ENCODE assay signal across 12 cellular contexts in genomic region chr3:183826448-183826847, GRCh38. TPM values are rescaled to one million over a fixed set of nuclear protein-coding genes. Genes with fewer than 3 reads are reported as not detected.
A peak's percentile ranks its signal among the peaks of the same experiment; 100 is the strongest.
DNase-seq lines count a peak whose midpoint lies in the region; ATAC-seq and TF ChIP-seq lines count a peak whose summit lies in the region.
"Had no signal": no experiment of that assay in that cellular context is flagged by ENCODE, and none has a peak within 500 bp of the region (broad histone marks: within the 10 kb centered on the region; RNA-seq: fewer than 3 reads in every experiment).

No MANE protein-coding gene starts in this region.

- H3K9me3 Mint-ChIP-seq in T-helper 1 cell treated with Interleukin-12 subunit alpha and Interleukin-12 subunit beta and Interleukin-4 antibody, amounts not matched to agents 30 μg/mL and 1 μg/mL, for 36 hours, result no peaks in the 10 kb centered on the region

- H3K27ac ChIP-seq in foreskin keratinocyte, result no peak overlapping the region
- H3K27ac ChIP-seq: SK-N-MC had no signal

- peaks cover 16% of the 10 kb centered on the region for H3K27me3 Mint-ChIP-seq in T-helper 1 cell treated with Interleukin-12 subunit alpha and Interleukin-12 subunit beta and Interleukin-4 antibody, amounts not matched to agents 30 μg/mL and 1 μg/mL, for 36 hours (ENCODE audit: low read depth)

- peak; percentile 7 for ATAC-seq in foreskin keratinocyte
- ATAC-seq in sciatic nerve, result peak; percentile 25

- H3K4me1 ChIP-seq in foreskin keratinocyte, result peaks cover 4% of the 10 kb centered on the region

- peaks cover 11% of the 10 kb centered on the region for H3K36me3 Mint-ChIP-seq in T-helper 1 cell treated with Interleukin-12 subunit alpha and Interleukin-12 subunit beta and Interleukin-4 antibody, amounts not matched to agents 30 μg/mL and 1 μg/mL, for 36 hours (ENCODE audit: low read depth)

- peak overlapping the region; percentile 58 for H3K4me3 Mint-ChIP-seq in T-helper 1 cell treated with Interleukin-12 subunit alpha and Interleukin-12 subunit beta and Interleukin-4 antibody, amounts not matched to agents 30 μg/mL and 1 μg/mL, for 36 hours

- intact Hi-C loops in sciatic nerve (cut with DNase I), result no loop called here

- TF ChIP-seq CTCF in foreskin keratinocyte (conservative IDR thresholded peaks at IDR 0.05) (no peak), GM10266 (IDR thresholded peaks at IDR 0.05; ENCODE audit: control insufficient read depth, insufficient read depth, low read depth, missing control alignments) (no peak)

- H3K4me1 Mint-ChIP-seq in T-helper 1 cell treated with Interleukin-12 subunit alpha and Interleukin-12 subunit beta and Interleukin-4 antibody, amounts not matched to agents 30 μg/mL and 1 μg/mL, for 36 hours (ENCODE audit: low read depth), result peaks cover 6% of the 10 kb centered on the region

- peaks cover 7% of the 10 kb centered on the region for H3K27me3 ChIP-seq in foreskin keratinocyte
- H3K27me3 ChIP-seq: sigmoid colon had no signal

- DNase-seq in T-helper 1 cell (no peak), SHP77 treated with DMSO at 0.1 percent for 48 hours (lab: John Stamatoyannopoulos, UW) (peak; percentile 51), foreskin keratinocyte (no peak), sciatic nerve (ENCODE audit: low spot score) (no peak), GM10266 (ENCODE audit: extremely low spot score) (no peak), NCI-H2171 (lab: John Stamatoyannopoulos, UW) (no peak)
- no peak for DNase-seq in stimulated activated CD4-positive, alpha-beta T cell treated with anti-CD3 and anti-CD28 coated beads, Interleukin-15, amount 100 ng/mL, for 24 hours
- DNase-seq: kidney, NCI-H187 treated with DMSO at 0.1 percent for 48 hours, sigmoid colon had no signal

- no peak overlapping the region for H3K27ac Mint-ChIP-seq in T-helper 1 cell treated with Interleukin-12 subunit alpha and Interleukin-12 subunit beta and Interleukin-4 antibody, amounts not matched to agents 30 μg/mL and 1 μg/mL, for 36 hours

RNA-seq across cellular contexts. Expression of gene MAP6D1, which starts 1.1 kb away (rescaled TPM):
- total RNA-seq in foreskin keratinocyte (1.3 and 1.5 TPM in 2 replicates), sciatic nerve (1.1 TPM)
- polyA plus RNA-seq in foreskin keratinocyte, result 1.4 and 1.5 TPM in 2 replicates

RNA-seq across cellular contexts. Expression of gene PARL, which starts 58.2 kb away (rescaled TPM):
- total RNA-seq in foreskin keratinocyte (49.8 and 54.1 TPM in 2 replicates), sciatic nerve (57.2 TPM)
- polyA plus RNA-seq in foreskin keratinocyte, result 54.7 and 56.3 TPM in 2 replicates
